ENCODE assay signal across 11 cellular contexts in the genomic region with DNA sequence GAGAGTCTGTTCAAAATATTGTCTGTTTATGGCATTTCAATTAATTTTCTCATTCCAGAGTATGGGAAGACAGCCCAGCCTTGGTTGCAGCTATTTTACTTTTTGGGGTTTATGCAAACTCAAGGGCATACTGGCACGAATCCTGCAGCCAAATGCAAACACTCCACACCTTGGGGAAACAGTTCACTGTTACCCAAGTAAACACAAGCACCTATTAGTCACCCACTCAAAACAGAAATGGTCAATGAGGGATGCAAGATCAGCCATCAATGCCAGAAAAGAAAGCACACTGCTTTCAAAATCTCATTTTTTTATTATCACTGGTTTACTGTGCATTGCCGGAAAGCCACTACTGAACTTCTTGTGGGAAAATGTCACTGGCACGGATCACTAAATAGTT.
DNase-seq lines count a peak whose midpoint lies in the region; ATAC-seq, FAIRE-seq and TF ChIP-seq lines count a peak whose summit lies in the region.
"Had no signal": no experiment of that assay in that cellular context is flagged by ENCODE, and none has a peak within 500 bp of the region (broad histone marks: within the 10 kb centered on the region; RNA-seq: fewer than 3 reads in every experiment).

No MANE protein-coding gene starts in this region.

- TF ChIP-seq POLR2A in Peyer's patch (IDR thresholded peaks at IDR 0.05), result no peak

- H3K4me1 ChIP-seq in small intestine (ENCODE audit: control insufficient read depth in 2 of 2, insufficient read depth in 1 of 2, low read depth in 1 of 2, low read length in 1 of 2) (no peaks in the 10 kb centered on the region), Peyer's patch (peaks cover 0 to 8% (median 2%) of the 10 kb centered on the region in 4 donors)

- DNase-seq in Daoy (ENCODE audit: low read depth), result peak; percentile 69
- DNase-seq in NCI-H2196 treated with DMSO at 0.1 percent for 48 hours (lab: John Stamatoyannopoulos, UW; ENCODE audit: unreplicated experiment), result peak; percentile 45
- DNase-seq in epithelial cell of prostate (ENCODE audit: low read depth, low spot score), result no peak
- DNase-seq in small intestine, result peak; percentile 41
- DNase-seq in Peyer's patch, result no peak

- H3K27ac ChIP-seq in epithelial cell of prostate (peak overlapping the region; percentile 97), small intestine (ENCODE audit: low read depth in 1 of 2, low read length in 1 of 2) (no peak overlapping the region), Peyer's patch (peak overlapping the region in 1 of 4 donors; percentile 28)

- ATAC-seq in GM19467 (IDR thresholded peaks at IDR 0.05; ENCODE audit: unreplicated experiment), result no peak
- ATAC-seq in HG02610 (IDR thresholded peaks at IDR 0.05; ENCODE audit: unreplicated experiment), result no peak
- no peak for ATAC-seq in HG03280 (IDR thresholded peaks at IDR 0.05; ENCODE audit: unreplicated experiment)
- ATAC-seq: body of pancreas, K562 had no signal

- H3K9me3 ChIP-seq in small intestine (ENCODE audit: control insufficient read depth, low read depth) (no peaks in the 10 kb centered on the region), Peyer's patch (no peaks in the 10 kb centered on the region)
- H3K9me3 ChIP-seq: body of pancreas had no signal

- no peak overlapping the region for H3K4me3 ChIP-seq in small intestine (ENCODE audit: low read depth in 1 of 2, low read length in 2 of 2)
- no peak overlapping the region for H3K4me3 ChIP-seq in Peyer's patch
- H3K4me3 ChIP-seq: body of pancreas, K562 had no signal

- no peak for TF ChIP-seq CTCF in Peyer's patch (IDR thresholded peaks at IDR 0.05)

- H3K27me3 ChIP-seq in small intestine (ENCODE audit: control insufficient read depth in 2 of 2, insufficient read depth in 2 of 2, low read length in 2 of 2), result no peaks in the 10 kb centered on the region
- no peaks in the 10 kb centered on the region for H3K27me3 ChIP-seq in Peyer's patch
- H3K27me3 ChIP-seq: body of pancreas had no signal

- 54 to 62% (median 58%) methylated on average over 3 of the region's 3 CpGs for WGBS in small intestine, 3 donors

- FAIRE-seq in small intestine (lab: Jason Lieb, UNC), result no peak
- FAIRE-seq: GM18507, K562 had no signal

- H3K36me3 ChIP-seq in small intestine (ENCODE audit: control insufficient read depth in 2 of 2, insufficient read depth in 2 of 2, low read length in 2 of 2) (peaks cover 0 to 3% of the 10 kb centered on the region in 2 donors), Peyer's patch (peaks cover 0 to 4% (median 0%) of the 10 kb centered on the region in 3 donors)

Comparison
In these comparisons a context has a peak if more than half of its experiments do, and no peak if none do; other contexts are left out.
1. DNase-seq: peak in Daoy (single experiment), NCI-H2196 treated with DMSO at 0.1 percent for 48 hours (single experiment) and small intestine (single experiment); none in epithelial cell of prostate (single experiment) and Peyer's patch (0 of 3).